9 cellular contexts compared by ENCODE assay signal in genomic region chr10:69742928-69743602, GRCh38. TPM values are rescaled to one million over a fixed set of nuclear protein-coding genes. Genes with fewer than 3 reads are reported as not detected.
DNase-seq lines count a peak whose midpoint lies in the region; ATAC-seq and TF ChIP-seq lines count a peak whose summit lies in the region.
"Had no signal": no experiment of that assay in that cellular context is flagged by ENCODE, and none has a peak within 500 bp of the region (broad histone marks: within the 10 kb centered on the region; RNA-seq: fewer than 3 reads in every experiment).

No MANE protein-coding gene starts in this region.

- H3K27ac ChIP-seq in Panc1 (ENCODE audit: low read length), result no peak overlapping the region
- H3K27ac ChIP-seq in effector memory CD4-positive, alpha-beta T cell (ENCODE audit: insufficient read depth, low read length, poor library complexity, severe bottlenecking), result no peak overlapping the region

- in situ Hi-C loops in Panc1 (cut with HindIII; ENCODE audit: low pct_unique_long_range_greater_than_20kb, low sequenced_read_pairs), result no loop called here

- H3K4me3 ChIP-seq in Panc1 (ENCODE audit: low read depth in 2 of 2, low read length in 2 of 2) (no peak overlapping the region), fibroblast of the aortic adventitia (ENCODE audit: low read depth, low read length) (no peak overlapping the region)
- H3K4me3 ChIP-seq in effector memory CD4-positive, alpha-beta T cell (ENCODE audit: insufficient read depth, low read depth, low read length, poor library complexity, severe bottlenecking), result no peak overlapping the region

- intact Hi-C loops in Panc1 (cut with micrococcal nuclease; ENCODE audit: unreplicated experiment), result loop anchor here (2.0 kb wide), 1 partner anchor 58 kb away; the partner anchor contains the start of gene COL13A1

- BruUV-seq in Panc1 (replicated peaks; lab: Mats Ljungman, UMichigan), result no TSS peak

- H3K27me3 ChIP-seq in Panc1 (ENCODE audit: control insufficient read depth, insufficient read depth, low read length), result 0 out of 2 replicates have a peak, but pooled peaks cover 6% of the 10 kb centered on the region
- no peaks in the 10 kb centered on the region for H3K27me3 ChIP-seq in effector memory CD4-positive, alpha-beta T cell (replicated peaks; ENCODE audit: control insufficient read depth, insufficient read depth, low read length, poor library complexity, severe bottlenecking)

- TF ChIP-seq CTCF in Panc1 (IDR thresholded peaks at IDR 0.05), result no peak; the same call in 1 of the 2 replicates
- peak; percentile 56 for TF ChIP-seq CTCF in fibroblast of the aortic adventitia (IDR thresholded peaks at IDR 0.05; ENCODE audit: insufficient read depth, low read length)

- peak; percentile 75 for ATAC-seq in Panc1
- ATAC-seq in stimulated activated naive CD8-positive, alpha-beta T cell treated with anti-CD3 and anti-CD28 coated beads, Interleukin-15, Interleukin-2, amounts not matched to agents 100 U/mL and 50 U/mL, for 24 hours, result no peak
- ATAC-seq in GM21619 (IDR thresholded peaks at IDR 0.05; ENCODE audit: unreplicated experiment), result no peak
- no peak for ATAC-seq in HG02763 (IDR thresholded peaks at IDR 0.05; ENCODE audit: unreplicated experiment)

- no peaks in the 10 kb centered on the region for H3K9me3 ChIP-seq in Panc1 (ENCODE audit: control insufficient read depth, insufficient read depth, low read depth, low read length)
- no peaks in the 10 kb centered on the region for H3K9me3 ChIP-seq in effector memory CD4-positive, alpha-beta T cell (ENCODE audit: control insufficient read depth, low read length)

- DNase-seq in activated CD4-positive, alpha-beta T cell treated with anti-CD3 and anti-CD28 coated beads, Interleukin-2, amount 50 U/mL, for 48 hours, result peak; percentile 45 to 49
- no peak for DNase-seq in activated CD4-positive, alpha-beta T cell treated with anti-CD3 and anti-CD28 coated beads for 1 hour
- DNase-seq in Panc1 (ENCODE audit: low read depth, low spot score) (no peak), fibroblast of the aortic adventitia (ENCODE audit: low read depth) (peak; percentile 32)
- peak; percentile 54 for DNase-seq in stimulated activated naive CD8-positive, alpha-beta T cell treated with anti-CD3 and anti-CD28 coated beads, Interleukin-15, Interleukin-2, amounts not matched to agents 100 U/mL and 50 U/mL, for 24 hours
- DNase-seq in effector memory CD4-positive, alpha-beta T cell, result no peak

- no peaks in the 10 kb centered on the region for H3K36me3 ChIP-seq in Panc1 (ENCODE audit: control insufficient read depth, insufficient read depth, low read length)
- H3K36me3 ChIP-seq in effector memory CD4-positive, alpha-beta T cell (ENCODE audit: control insufficient read depth, insufficient read depth, low read length), result no peaks in the 10 kb centered on the region

- POLR2A ChIA-PET in Panc1 (lab: Charles Lee), result no interaction called here

- CTCF ChIA-PET in Panc1 (lab: Charles Lee), result interaction anchor here (0.6 to 1.9 kb wide), 6 partner anchors 12 to 172 kb away, joined by 3 to 6 read pairs (median 4); no protein-coding TSS in a partner anchor

- no peaks in the 10 kb centered on the region for H3K4me1 ChIP-seq in Panc1 (ENCODE audit: control insufficient read depth, insufficient read depth, low read length)
- H3K4me1 ChIP-seq in effector memory CD4-positive, alpha-beta T cell (ENCODE audit: control insufficient read depth, insufficient read depth, low read length, poor library complexity, severe bottlenecking), result no peaks in the 10 kb centered on the region

RNA-seq across cellular contexts. Expression of gene COL13A1, which starts 58.6 kb away (rescaled TPM):
- total RNA-seq in Panc1 (2021; ENCODE audit: unreplicated experiment), result 1.0 TPM
- 0.31 TPM for polyA plus RNA-seq in Panc1 (2012; ENCODE audit: insufficient read length)
- total RNA-seq in fibroblast of the aortic adventitia (ENCODE audit: low replicate concordance), result 6.0 and 10.7 TPM in 2 replicates
- total RNA-seq: T-helper 2 cell treated with Interferon-gamma antibody and Interleukin-4, amounts not matched to agents 100 ng/mL and 5 ng/mL, for 36 hours had no signal

Comparison
In these comparisons a context has a peak if more than half of its experiments do, and no peak if none do; other contexts are left out.
1. DNase-seq: peak in activated CD4-positive, alpha-beta T cell treated with anti-CD3 and anti-CD28 coated beads, Interleukin-2, amount 50 U/mL, for 48 hours (2 of 2), fibroblast of the aortic adventitia (single experiment) and stimulated activated naive CD8-positive, alpha-beta T cell treated with anti-CD3 and anti-CD28 coated beads, Interleukin-15, Interleukin-2, amounts not matched to agents 100 U/mL and 50 U/mL, for 24 hours (single experiment); none in activated CD4-positive, alpha-beta T cell treated with anti-CD3 and anti-CD28 coated beads for 1 hour (single experiment), Panc1 (single experiment) and effector memory CD4-positive, alpha-beta T cell (0 of 3).